18 cellular contexts compared by ENCODE assay signal in the genomic region with DNA sequence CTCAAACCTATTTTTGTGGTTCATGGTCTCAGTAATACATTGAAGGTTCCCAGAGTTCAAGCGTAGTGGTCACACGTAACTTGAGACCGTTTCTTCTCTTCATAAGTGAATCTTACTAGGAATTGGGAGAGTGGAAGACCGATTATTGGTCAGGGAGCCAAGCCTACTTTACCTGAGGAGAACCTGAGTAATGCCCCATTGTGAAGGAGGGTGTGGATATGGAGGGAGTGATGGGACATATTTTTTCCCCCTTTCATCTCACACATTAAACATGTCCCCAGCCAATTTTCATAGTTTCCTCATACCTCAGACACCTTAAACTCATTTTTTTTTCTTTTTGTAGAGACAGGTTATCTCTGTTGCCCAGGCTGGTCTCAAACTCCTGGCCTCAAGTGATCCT.
"Had no signal": no experiment of that assay in that cellular context is flagged by ENCODE, and none has a peak within 500 bp of the region (broad histone marks: within the 10 kb centered on the region; RNA-seq: fewer than 3 reads in every experiment).

No MANE protein-coding gene starts in this region.

- H3K36me3 Mint-ChIP-seq: natural killer cell had no signal

- H3K4me1 ChIP-seq: pancreas, psoas muscle, right atrium auricular region, transverse colon had no signal

- H3K27ac Mint-ChIP-seq: activated CD8-positive, alpha-beta memory T cell treated with anti-CD3 and anti-CD28 coated beads, Interleukin-2, amount 10 ng/mL, durations not matched to agents 7 days and 5 days; activated CD8-positive, alpha-beta T cell treated with anti-CD3 and anti-CD28 coated beads for 36 hours; natural killer cell had no signal

- H3K27ac ChIP-seq: pancreas, psoas muscle, right atrium auricular region, transverse colon had no signal

- H3K27me3 ChIP-seq: pancreas, right atrium auricular region, transverse colon had no signal

- ATAC-seq: activated CD4-positive, CD25-positive, alpha-beta regulatory T cell treated with anti-CD3 and anti-CD28 coated beads, Interleukin-2, amount 50 U/mL, for 24 hours; activated CD8-positive, alpha-beta memory T cell treated with anti-CD3 and anti-CD28 coated beads, Interleukin-2, amount 10 ng/mL, durations not matched to agents 7 days and 5 days; activated CD8-positive, alpha-beta T cell treated with anti-CD3 and anti-CD28 coated beads for 36 hours; left lobe of liver; natural killer cell; pancreas; psoas muscle had no signal

- DNase-seq: activated CD4-positive, alpha-beta T cell treated with anti-CD3 and anti-CD28 coated beads, Interleukin-2, amount 10 ng/mL, durations not matched to agents 7 days and 5 days; activated CD8-positive, alpha-beta memory T cell treated with anti-CD3 and anti-CD28 coated beads, Interleukin-2, amount 10 ng/mL, durations not matched to agents 7 days and 5 days; activated CD8-positive, alpha-beta T cell treated with anti-CD3 and anti-CD28 coated beads for 36 hours; activated gamma-delta T cell treated with Interleukin-2 at 50 U/mL for 16 hours; activated T-cell treated with anti-CD3 and anti-CD28 coated beads for 4 hours; cortex of kidney; foreskin fibroblast; kidney; natural killer cell; pancreas; psoas muscle; stimulated activated CD4-positive, alpha-beta T cell treated with anti-CD3 and anti-CD28 coated beads, Interleukin-12 subunit alpha, Interleukin-12 subunit beta, amount 100 ng/mL, for 4 hours; stimulated activated CD4-positive, alpha-beta T cell treated with anti-CD3 and anti-CD28 coated beads, Interleukin-4, amount 100 ng/mL, for 4 hours; transverse colon had no signal

- H3K4me3 Mint-ChIP-seq: activated CD4-positive, alpha-beta T cell treated with anti-CD3 and anti-CD28 coated beads, Interleukin-2, amount 10 ng/mL, durations not matched to agents 7 days and 5 days; activated CD8-positive, alpha-beta memory T cell treated with anti-CD3 and anti-CD28 coated beads, Interleukin-2, amount 10 ng/mL, durations not matched to agents 7 days and 5 days; activated CD8-positive, alpha-beta T cell treated with anti-CD3 and anti-CD28 coated beads for 36 hours; natural killer cell had no signal

- H3K4me3 ChIP-seq: lung, pancreas, psoas muscle, right atrium auricular region, transverse colon had no signal

- H3K9me3 ChIP-seq: pancreas, psoas muscle, right atrium auricular region, transverse colon had no signal

- H3K9me3 Mint-ChIP-seq: activated CD4-positive, alpha-beta T cell treated with anti-CD3 and anti-CD28 coated beads, Interleukin-2, amount 10 ng/mL, durations not matched to agents 7 days and 5 days; activated CD8-positive, alpha-beta T cell treated with anti-CD3 and anti-CD28 coated beads for 36 hours; natural killer cell had no signal

- H3K27me3 Mint-ChIP-seq: activated CD4-positive, alpha-beta T cell treated with anti-CD3 and anti-CD28 coated beads, Interleukin-2, amount 10 ng/mL, durations not matched to agents 7 days and 5 days; activated CD8-positive, alpha-beta memory T cell treated with anti-CD3 and anti-CD28 coated beads, Interleukin-2, amount 10 ng/mL, durations not matched to agents 7 days and 5 days; activated CD8-positive, alpha-beta T cell treated with anti-CD3 and anti-CD28 coated beads for 36 hours had no signal
